ENCODE assay signal across 1 cellular context in the genomic region with DNA sequence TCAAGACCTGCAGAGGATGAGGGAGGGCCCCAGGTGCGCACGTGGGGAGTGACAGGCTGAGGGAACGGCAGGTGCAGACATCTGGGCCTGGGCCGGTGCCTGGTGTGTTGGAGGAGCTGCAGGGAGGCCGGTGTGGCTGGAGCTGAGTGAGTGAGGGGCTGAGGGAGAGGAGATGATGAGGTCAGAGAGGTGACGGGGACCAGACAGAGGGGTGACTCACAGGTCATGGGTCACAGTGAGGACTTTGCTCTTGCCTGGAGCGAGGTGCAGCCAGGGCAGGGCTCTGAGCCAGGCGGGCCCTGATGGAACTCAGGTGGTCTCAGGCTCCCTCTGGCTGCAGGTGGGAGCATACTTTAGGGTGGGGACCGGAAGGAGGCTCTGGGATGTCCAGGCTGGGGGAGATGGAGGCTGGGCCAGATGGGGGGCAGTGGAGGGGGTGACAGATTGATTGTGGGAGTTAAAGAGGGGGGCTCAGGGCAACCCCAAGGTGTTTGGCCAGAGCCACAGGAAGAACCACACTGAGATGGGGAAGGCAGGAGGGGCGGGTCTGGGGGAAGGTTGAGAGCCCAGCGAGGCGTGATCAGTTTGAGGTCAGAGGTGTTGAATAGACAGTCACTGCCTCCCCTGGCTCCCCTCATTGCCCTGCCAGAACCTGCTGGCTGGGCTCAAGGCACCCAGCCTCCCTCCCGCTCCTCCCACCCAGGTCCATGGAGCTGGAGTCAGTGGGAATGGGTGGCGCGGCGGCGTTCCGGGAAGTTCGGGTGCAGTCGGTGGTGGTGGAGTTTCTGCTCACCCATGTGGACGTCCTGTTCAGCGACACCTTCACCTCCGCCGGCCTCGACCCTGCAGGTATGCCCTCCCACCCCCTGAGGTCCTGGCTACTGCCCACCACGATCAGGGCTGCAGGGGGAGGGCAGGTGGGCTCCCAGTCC.
TF ChIP-seq lines count a peak whose summit lies in the region.

No MANE protein-coding gene starts in this region.

TF ChIP-seq in K562, 482 proteins besides CTCF, POLR2A, EP300 and RAD21:
- peak; percentile 45; the same call in 1 of the 2 replicates for TF ChIP-seq RBFOX2 (IDR thresholded peaks at IDR 0.05; ENCODE audit: low read depth, low read length)
- TF ChIP-seq POLR2G (IDR thresholded peaks at IDR 0.05; ENCODE audit: low read depth, low read length) = peak; percentile 18; the same call in 1 of the 2 replicates
- no peak for TF ChIP-seq ZKSCAN1 (IDR thresholded peaks at IDR 0.05; ENCODE audit: low read depth, low read length)
- peak; percentile 67; the same call in 1 of the 2 replicates for TF ChIP-seq NR2C1 (IDR thresholded peaks at IDR 0.05)
- TF ChIP-seq NR2C1 (tag; IDR thresholded peaks at IDR 0.05) = peak; percentile 63
- peak; percentile 48; the same call in 1 of the 2 replicates for TF ChIP-seq JUN (IDR thresholded peaks at IDR 0.05; ENCODE audit: borderline replicate concordance, low read depth, low read length)
- no peak for TF ChIP-seq JUN (CRISPR knock-in tag; IDR thresholded peaks at IDR 0.05; ENCODE audit: borderline replicate concordance)
- TF ChIP-seq JUND (IDR thresholded peaks at IDR 0.05; ENCODE audit: borderline replicate concordance, low read depth, low read length) = peak; percentile 64
- TF ChIP-seq JUND (tag; IDR thresholded peaks at IDR 0.05; ENCODE audit: borderline replicate concordance, low read depth, low read length) = no peak; the same call in 2 of the 3 replicates
- TF ChIP-seq, protein P1, sequence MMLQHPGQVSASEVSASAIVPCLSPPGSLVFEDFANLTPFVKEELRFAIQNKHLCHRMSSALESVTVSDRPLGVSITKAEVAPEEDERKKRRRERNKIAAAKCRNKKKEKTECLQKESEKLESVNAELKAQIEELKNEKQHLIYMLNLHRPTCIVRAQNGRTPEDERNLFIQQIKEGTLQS (IDR thresholded peaks at IDR 0.05) = peak; percentile 70
- TF ChIP-seq, protein P1 (CRISPR knock-in tag; conservative IDR thresholded peaks at IDR 0.05) = no peak
- TF ChIP-seq ZNF263 (CRISPR knock-in tag; IDR thresholded peaks at IDR 0.05; ENCODE audit: borderline replicate concordance) = peak; percentile 83
- 0 out of 2 replicates have a peak, but pooled peaks have one; percentile 18 for TF ChIP-seq NR2C2 (CRISPR knock-in tag; IDR thresholded peaks at IDR 0.05)
- no peak for TF ChIP-seq NR2C2 (tag; IDR thresholded peaks at IDR 0.05)
- TF ChIP-seq MAFG (tag; conservative IDR thresholded peaks at IDR 0.05) = no peak
TF ChIP-seq in K562: peak in this region for 8.
